ENCODE assay signal across 8 cellular contexts in the genomic region with DNA sequence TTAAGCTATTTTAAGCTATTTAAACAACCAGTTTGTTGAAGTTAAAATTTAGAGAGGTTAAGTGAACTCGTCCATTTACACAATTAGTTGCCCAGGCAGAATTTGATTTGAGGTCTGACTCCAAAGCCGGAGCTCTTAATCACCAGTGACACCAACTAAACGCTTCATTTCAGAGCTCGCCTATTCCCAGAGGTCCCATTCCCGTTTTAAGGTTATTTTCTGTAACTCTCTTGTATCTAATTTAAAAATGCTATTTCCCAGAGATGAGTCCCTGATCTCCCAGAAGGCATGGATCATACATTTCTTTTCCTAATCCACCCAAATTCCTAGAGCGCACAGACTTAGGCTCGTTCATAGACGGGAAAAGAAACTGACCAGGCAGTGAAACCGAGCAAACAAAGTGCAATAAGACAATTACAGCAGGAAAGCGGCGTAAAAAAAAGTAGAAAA. TPM values are rescaled to one million over a fixed set of nuclear protein-coding genes. Genes with fewer than 3 reads are reported as not detected.
DNase-seq lines count a peak whose midpoint lies in the region; ATAC-seq and TF ChIP-seq lines count a peak whose summit lies in the region.

No MANE protein-coding gene starts in this region.

- peak overlapping the region; percentile 80 for H3K4me3 ChIP-seq in MM.1S (ENCODE audit: low read length)
- H3K4me3 ChIP-seq in effector memory CD4-positive, alpha-beta T cell (ENCODE audit: insufficient read depth, low read depth, low read length, poor library complexity, severe bottlenecking), result peak overlapping the region; percentile 57

- ATAC-seq in naive B cell (ENCODE audit: low read depth in 2 of 2), result no peak
- ATAC-seq in HG02571 (IDR thresholded peaks at IDR 0.05; ENCODE audit: unreplicated experiment), result no peak
- no peak for ATAC-seq in GM21367 (IDR thresholded peaks at IDR 0.05; ENCODE audit: unreplicated experiment)
- no peak for ATAC-seq in HG03457 (IDR thresholded peaks at IDR 0.05; ENCODE audit: unreplicated experiment)

- no peak for TF ChIP-seq CTCF in MM.1S (IDR thresholded peaks at IDR 0.05; ENCODE audit: low read length)

- H3K4me1 ChIP-seq in MM.1S (ENCODE audit: low read length), result peaks cover 25% of the 10 kb centered on the region
- H3K4me1 ChIP-seq in effector memory CD4-positive, alpha-beta T cell (ENCODE audit: control insufficient read depth, insufficient read depth, low read length, poor library complexity, severe bottlenecking), result peaks cover 15% of the 10 kb centered on the region

- DNase-seq in AG20443 (ENCODE audit: low spot score) (peak; percentile 22), MM.1S (no peak), naive B cell (no peak), NCI-H187 (lab: John Stamatoyannopoulos, UW) (no peak)
- DNase-seq in effector memory CD4-positive, alpha-beta T cell, result no peak

- peak overlapping the region; percentile 87 for H2AFZ ChIP-seq in MM.1S (ENCODE audit: low read length)

- peak overlapping the region; percentile 92 for H3K4me2 ChIP-seq in MM.1S (ENCODE audit: low read depth, low read length)

- H3K9me3 ChIP-seq in MM.1S (replicated peaks; ENCODE audit: insufficient read depth, low read length), result no peaks in the 10 kb centered on the region
- no peaks in the 10 kb centered on the region for H3K9me3 ChIP-seq in effector memory CD4-positive, alpha-beta T cell (ENCODE audit: control insufficient read depth, low read length)

- H3K9me2 ChIP-seq in MM.1S (replicated peaks; ENCODE audit: insufficient read depth, low read length), result no peaks in the 10 kb centered on the region

- H3K36me3 ChIP-seq in MM.1S (replicated peaks; ENCODE audit: insufficient read depth, low read length), result no peaks in the 10 kb centered on the region
- no peaks in the 10 kb centered on the region for H3K36me3 ChIP-seq in effector memory CD4-positive, alpha-beta T cell (ENCODE audit: control insufficient read depth, insufficient read depth, low read length)

- H3K27ac Mint-ChIP-seq in naive B cell, result peak overlapping the region; percentile 10 to 99 (median 98)

- peaks cover 48 to 54% (median 53%) of the 10 kb centered on the region in 3 donors for H3K4me1 Mint-ChIP-seq in naive B cell

- H3K9me3 Mint-ChIP-seq in naive B cell, result no peaks in the 10 kb centered on the region

- no peaks in the 10 kb centered on the region for H3K36me3 Mint-ChIP-seq in naive B cell

- peaks cover 21% of the 10 kb centered on the region for H3K79me2 ChIP-seq in MM.1S (ENCODE audit: low read length)

- H4K20me1 ChIP-seq in MM.1S (ENCODE audit: insufficient read depth, low read length), result no peaks in the 10 kb centered on the region

- peak overlapping the region; percentile 86 to 97 (median 96) for H3K4me3 Mint-ChIP-seq in naive B cell

- peak overlapping the region; percentile 71 for H3K9ac ChIP-seq in MM.1S (ENCODE audit: low read length)

- H3K27me3 Mint-ChIP-seq in naive B cell, result no peaks in the 10 kb centered on the region

- H3K27me3 ChIP-seq in MM.1S (replicated peaks; ENCODE audit: insufficient read depth, low read length), result no peaks in the 10 kb centered on the region
- H3K27me3 ChIP-seq in effector memory CD4-positive, alpha-beta T cell (replicated peaks; ENCODE audit: control insufficient read depth, insufficient read depth, low read length, poor library complexity, severe bottlenecking), result no peaks in the 10 kb centered on the region

- peaks cover 16% of the 10 kb centered on the region for H3F3A ChIP-seq in MM.1S (ENCODE audit: insufficient read depth, low read length)

- peak overlapping the region; percentile 89 for H3K27ac ChIP-seq in MM.1S (ENCODE audit: low read length)
- peak overlapping the region; percentile 74 for H3K27ac ChIP-seq in effector memory CD4-positive, alpha-beta T cell (ENCODE audit: insufficient read depth, low read length, poor library complexity, severe bottlenecking)

RNA-seq across cellular contexts. Expression of a gene that starts 0.9 kb away (rescaled TPM):
- polyA plus RNA-seq in naive B cell (ENCODE audit: low read depth in 6 of 6), result 10 to 100 TPM; 12.7 to 30.5 (median 17.5) TPM
